In the genomic region with DNA sequence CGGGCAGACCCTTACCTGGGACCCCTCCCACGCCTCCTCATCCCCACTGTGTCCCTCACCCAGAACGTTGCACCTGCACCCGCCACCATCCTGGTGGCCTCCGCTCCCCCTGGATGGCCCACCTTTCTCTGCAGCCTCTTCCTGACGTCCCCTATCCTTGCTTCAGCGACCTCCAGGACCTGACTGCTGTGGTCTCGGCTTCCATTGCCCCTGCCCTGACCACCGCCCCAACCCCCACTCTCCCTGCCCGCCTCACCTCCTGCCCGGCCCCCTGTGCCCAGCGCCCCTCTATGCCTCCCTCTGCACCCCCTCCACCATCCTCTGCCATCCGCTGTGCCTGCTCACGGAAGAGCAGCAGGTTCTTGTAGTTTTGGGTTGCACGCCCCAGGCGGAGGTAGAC, we compare ENCODE assay signal across 1 cellular context.
TF ChIP-seq lines count a peak whose summit lies in the region.

No MANE protein-coding gene starts in this region.

TF ChIP-seq in HepG2, 621 proteins besides CTCF, POLR2A, EP300 and RAD21:
- no peak for TF ChIP-seq ZFAT (CRISPR knock-in tag; conservative IDR thresholded peaks at IDR 0.05)
- TF ChIP-seq PITX1 (CRISPR knock-in tag; IDR thresholded peaks at IDR 0.05): 0 out of 2 replicates have a peak, but pooled peaks have one; percentile 10
